ENCODE assay signal across 8 cellular contexts in genomic region chr13:52193572-52194183, GRCh38. TPM values are rescaled to one million over a fixed set of nuclear protein-coding genes. Genes with fewer than 3 reads are reported as not detected.
DNase-seq lines count a peak whose midpoint lies in the region; ATAC-seq and TF ChIP-seq lines count a peak whose summit lies in the region.
"Not testable (repeated sequence)": the region's sequence is repeated elsewhere in the genome, so short reads cannot be mapped to it uniquely, and the experiment has no call there.

No MANE protein-coding gene starts in this region.

- BruUV-seq in A673 (replicated peaks; lab: Mats Ljungman, UMichigan) (TSS peak; percentile 73), Panc1 (replicated peaks; lab: Mats Ljungman, UMichigan) (TSS peak; percentile 76)

- not testable (repeated sequence) for H3K27me3 ChIP-seq in A673 (replicated peaks; ENCODE audit: insufficient read depth, low read depth, low read length, poor library complexity); Panc1 (ENCODE audit: control insufficient read depth, insufficient read depth, low read length); psoas muscle (ENCODE audit: insufficient read depth in 3 of 3, low read length in 2 of 3)

- H3K36me3 Mint-ChIP-seq in activated naive CD8-positive, alpha-beta T cell = not testable (repeated sequence)

- H3K4me1 Mint-ChIP-seq in activated naive CD8-positive, alpha-beta T cell (ENCODE audit: low read depth) = peaks cover 40% of the 10 kb centered on the region

- POLR2A ChIA-PET in A673 (lab: Charles Lee; ENCODE audit: low non-redundant PET) = interaction anchor here (0.6 kb wide), 1 partner anchor 144 kb away, joined by 4 read pairs; no protein-coding TSS in a partner anchor
- POLR2A ChIA-PET in Panc1 (lab: Charles Lee) = not testable (repeated sequence)

- CTCF ChIA-PET in A673 (lab: Charles Lee) (interaction anchor here (0.6 kb wide), 1 partner anchor 64 kb away, joined by 3 read pairs; no protein-coding TSS in a partner anchor), Panc1 (lab: Charles Lee) (interaction anchor here (0.7 kb wide), 1 partner anchor 220 kb away, joined by 3 read pairs; no protein-coding TSS in a partner anchor)

- not testable (repeated sequence) for TF ChIP-seq CTCF in A673 (conservative IDR thresholded peaks at IDR 0.05; ENCODE audit: low read depth, low read length); Panc1 (IDR thresholded peaks at IDR 0.05); psoas muscle (IDR thresholded peaks at IDR 0.05)

- DNase-seq in A673 (ENCODE audit: low spot score); Panc1 (ENCODE audit: low read depth, low spot score); left colon; psoas muscle: not testable (repeated sequence)
- peak; percentile 25 for DNase-seq in epidermal melanocyte (ENCODE audit: insufficient read length, low spot score)

- H3K4me3 ChIP-seq in A673 (ENCODE audit: low read depth, low read length, poor library complexity, severe bottlenecking) (peak overlapping the region; percentile 83), Panc1 (ENCODE audit: low read depth in 2 of 2, low read length in 2 of 2) (peak overlapping the region; percentile 90 to 94), psoas muscle (peak overlapping the region; percentile 85)

- H3K27ac ChIP-seq in A673 (ENCODE audit: low read depth, low read length, poor library complexity, severe bottlenecking) (peak overlapping the region; percentile 80), Panc1 (ENCODE audit: low read length) (peak overlapping the region; percentile 91), psoas muscle (peak overlapping the region; percentile 87)

- intact Hi-C loops in A673 (cut with micrococcal nuclease; ENCODE audit: unreplicated experiment) (loop anchor here (10.0 kb wide), 1 partner anchor 379 kb away; no protein-coding TSS in a partner anchor), Panc1 (cut with micrococcal nuclease; ENCODE audit: unreplicated experiment) (loop anchor here (10.0 kb wide), 1 partner anchor 189 kb away; no protein-coding TSS in a partner anchor), psoas muscle (cut with DNase I) (loop anchor here (5.0 to 10.0 kb wide), 2 partner anchors 259 to 261 kb away; partner anchors contain the start of genes VPS36 (in 2 of the 2) and CKAP2 (in 1 of the 2))
- intact Hi-C loops in left colon (cut with DNase I, micrococcal nuclease) = not testable (repeated sequence)

- H3K27ac Mint-ChIP-seq in activated naive CD8-positive, alpha-beta T cell = peak overlapping the region; percentile 95

- WGBS in psoas muscle, 3 donors = 1 to 2% (median 1%) methylated on average over 14 of the region's 14 CpGs

- not testable (repeated sequence) for H3K9me3 ChIP-seq in A673 (ENCODE audit: low read depth, low read length, poor library complexity, severe bottlenecking); Panc1 (ENCODE audit: control insufficient read depth, insufficient read depth, low read depth, low read length); psoas muscle

- ATAC-seq in GM18502 (IDR thresholded peaks at IDR 0.05; ENCODE audit: poor library complexity, unreplicated experiment) (peak; percentile 18), HG03342 (IDR thresholded peaks at IDR 0.05; ENCODE audit: unreplicated experiment) (peak; percentile 0), left colon (peak; percentile 74), psoas muscle (peak in 1 of 4 donors; percentile 27)
- not testable (repeated sequence) for ATAC-seq in Panc1

- H3K4me1 ChIP-seq in A673 (ENCODE audit: insufficient read depth, low read length, poor library complexity, severe bottlenecking); Panc1 (ENCODE audit: control insufficient read depth, insufficient read depth, low read length); psoas muscle: not testable (repeated sequence)

- H3K36me3 ChIP-seq in A673 (ENCODE audit: insufficient read depth, low read length, poor library complexity, severe bottlenecking); Panc1 (ENCODE audit: control insufficient read depth, insufficient read depth, low read length): not testable (repeated sequence)
- peaks cover 0 to 14% of the 10 kb centered on the region in 2 donors for H3K36me3 ChIP-seq in psoas muscle (ENCODE audit: insufficient read depth in 1 of 2, low read depth in 1 of 2)

- not testable (repeated sequence) for H3K9me3 Mint-ChIP-seq in activated naive CD8-positive, alpha-beta T cell (ENCODE audit: low read depth)

- in situ Hi-C loops in Panc1 (cut with HindIII; ENCODE audit: low pct_unique_long_range_greater_than_20kb, low sequenced_read_pairs) = not testable (repeated sequence)

- H3K27me3 Mint-ChIP-seq in activated naive CD8-positive, alpha-beta T cell = not testable (repeated sequence)

- peak overlapping the region; percentile 96 for H3K4me3 Mint-ChIP-seq in activated naive CD8-positive, alpha-beta T cell

RNA-seq across cellular contexts. Expression of gene NEK3, which starts 34.3 kb away (rescaled TPM):
- total RNA-seq in A673 (2021) = 15.9 and 18.1 TPM in 2 replicates
- total RNA-seq in Panc1 (2021; ENCODE audit: unreplicated experiment) = 12.0 TPM
- polyA plus RNA-seq in Panc1 (2012; ENCODE audit: insufficient read length) = 10.0 TPM
- 10 to 100 TPM; 32.6 to 35.4 TPM for total RNA-seq in left colon
- total RNA-seq in psoas muscle = 1 to 10 TPM; 4.5 to 5.3 (median 4.6) TPM
- polyA plus RNA-seq in psoas muscle = 1 to 10 TPM; 3.1 to 5.1 (median 4.8) TPM
